11 cellular contexts compared by ENCODE assay signal in the genomic region with DNA sequence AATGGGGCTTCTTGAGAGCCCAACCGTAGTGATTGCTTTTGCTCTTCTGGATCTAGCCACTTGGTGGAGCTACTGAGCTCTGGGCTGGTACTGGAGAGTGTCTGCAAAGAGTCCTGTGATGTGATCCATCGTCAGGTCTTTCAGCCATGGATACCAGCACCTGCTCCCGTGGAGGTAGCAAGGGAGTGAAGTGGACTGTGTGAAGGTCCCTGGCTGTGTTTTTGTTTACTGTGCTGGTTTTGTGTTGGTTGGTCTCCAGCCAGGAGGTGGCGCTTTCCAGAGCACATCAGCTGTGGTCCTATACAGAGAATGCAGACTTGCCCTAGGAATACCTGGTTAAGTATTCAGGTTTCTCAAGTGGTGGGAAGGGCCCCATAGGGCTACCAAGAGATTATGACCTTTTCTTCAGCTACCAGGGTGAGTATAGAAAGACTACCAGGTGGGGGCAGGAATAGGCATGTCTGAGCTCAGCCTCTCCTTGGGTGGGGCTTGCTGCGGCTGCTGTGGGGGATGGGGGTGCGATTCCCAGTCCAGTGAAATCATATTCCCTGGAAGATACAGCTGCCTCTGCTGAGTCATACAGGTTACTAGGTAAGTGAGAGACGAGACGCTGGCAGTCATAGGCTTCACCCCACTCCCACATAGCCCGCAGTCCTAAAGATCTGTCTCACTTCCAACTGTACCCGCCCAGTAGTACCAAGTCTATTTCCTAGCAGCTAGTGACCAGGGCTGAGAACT.
DNase-seq lines count a peak whose midpoint lies in the region; ATAC-seq, FAIRE-seq and TF ChIP-seq lines count a peak whose summit lies in the region.
"Had no signal": no experiment of that assay in that cellular context is flagged by ENCODE, and none has a peak within 500 bp of the region (broad histone marks: within the 10 kb centered on the region; RNA-seq: fewer than 3 reads in every experiment).

No MANE protein-coding gene starts in this region.

- DNase-seq in EL, result peak; percentile 4
- peak; percentile 9 for DNase-seq in Jurkat, Clone E6-1 (ENCODE audit: low read depth, low spot score)
- DNase-seq in WERI-Rb-1, result peak; percentile 43
- peak; percentile 8 for DNase-seq in iPS-NIHi11 (ENCODE audit: low spot score)
- no peak for DNase-seq in frontal cortex (ENCODE audit: low spot score in 2 of 2)
- no peak for DNase-seq in stimulated activated CD4-positive, alpha-beta T cell treated with anti-CD3 and anti-CD28 coated beads, Interleukin-2, amount 100 ng/mL, for 48 hours
- no peak for DNase-seq in stomach
- DNase-seq: stimulated activated naive CD4-positive, alpha-beta T cell treated with Interleukin-2 at 50 U/mL for 16 hours had no signal

- no peaks in the 10 kb centered on the region for H3K4me1 ChIP-seq in stomach

- H3K9me3 ChIP-seq in WERI-Rb-1 (ENCODE audit: severe bottlenecking) (peaks cover 3% of the 10 kb centered on the region), stomach (no peaks in the 10 kb centered on the region)

- H3K36me3 ChIP-seq in WERI-Rb-1, result no peaks in the 10 kb centered on the region
- no peaks in the 10 kb centered on the region for H3K36me3 ChIP-seq in stomach

- no peak for TF ChIP-seq EP300 in stomach (IDR thresholded peaks at IDR 0.05)

- no peak for FAIRE-seq in frontal cortex (lab: Jason Lieb, UNC)
- FAIRE-seq: astrocyte had no signal

- no peak for TF ChIP-seq POLR2A in stomach (IDR thresholded peaks at IDR 0.05)

- intact Hi-C loops in stomach (cut with DNase I; ENCODE audit: low total_unique reads), result no loop called here

- H3K27ac ChIP-seq in WERI-Rb-1 (no peak overlapping the region), stomach (no peak overlapping the region)

- H3K27me3 ChIP-seq in WERI-Rb-1 (ENCODE audit: insufficient read depth, low read depth, severe bottlenecking) (no peaks in the 10 kb centered on the region), stomach (no peaks in the 10 kb centered on the region)

- no peak overlapping the region for H3K4me3 ChIP-seq in Jurkat, Clone E6-1 (ENCODE audit: low read length)
- no peak overlapping the region for H3K4me3 ChIP-seq in WERI-Rb-1 (ENCODE audit: low read depth, low read length)
- no peak overlapping the region for H3K4me3 ChIP-seq in stomach

- ATAC-seq in HG03280 (IDR thresholded peaks at IDR 0.05; ENCODE audit: unreplicated experiment), result no peak
- ATAC-seq: left lobe of liver had no signal

- TF ChIP-seq CTCF in WERI-Rb-1 (IDR thresholded peaks at IDR 0.05; ENCODE audit: low read depth, low read length), result peak; percentile 70
- TF ChIP-seq CTCF in stomach (IDR thresholded peaks at IDR 0.05), result no peak

- 88 to 93% (median 90%) methylated on average over 10 of the region's 10 CpGs for WGBS in stomach, 5 donors

Comparison
In these comparisons a context has a peak if more than half of its experiments do, and no peak if none do; other contexts are left out.
1. DNase-seq: peak in EL (single experiment), Jurkat, Clone E6-1 (single experiment), WERI-Rb-1 (single experiment) and iPS-NIHi11 (single experiment); none in frontal cortex (0 of 2), stimulated activated CD4-positive, alpha-beta T cell treated with anti-CD3 and anti-CD28 coated beads, Interleukin-2, amount 100 ng/mL, for 48 hours (0 of 2) and stomach (single experiment).